In the genomic region with DNA sequence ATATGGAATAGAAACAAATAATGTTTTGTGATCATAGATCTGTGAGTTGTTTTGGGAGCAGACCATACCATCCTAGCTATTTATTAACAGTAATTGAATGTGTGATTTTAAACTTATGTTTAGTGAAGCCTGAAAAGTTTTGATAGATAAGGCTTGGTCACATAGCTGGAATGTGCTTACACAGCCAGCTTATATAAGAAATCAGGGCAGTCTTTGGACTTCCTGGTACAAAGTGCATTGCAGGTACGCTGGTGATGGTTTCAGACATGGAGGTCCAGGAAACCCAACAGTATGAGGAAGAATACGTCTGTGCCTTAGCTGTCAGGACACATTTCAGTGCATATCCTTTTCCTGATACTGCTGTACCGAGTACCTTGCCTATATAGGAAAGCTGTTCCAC, we compare ENCODE assay signal across 1 cellular context.
TF ChIP-seq lines count a peak whose summit lies in the region.

No MANE protein-coding gene starts in this region.

TF ChIP-seq in HepG2, 621 proteins besides CTCF, POLR2A, EP300 and RAD21 (continued from another document):
- TF ChIP-seq, protein P1, sequence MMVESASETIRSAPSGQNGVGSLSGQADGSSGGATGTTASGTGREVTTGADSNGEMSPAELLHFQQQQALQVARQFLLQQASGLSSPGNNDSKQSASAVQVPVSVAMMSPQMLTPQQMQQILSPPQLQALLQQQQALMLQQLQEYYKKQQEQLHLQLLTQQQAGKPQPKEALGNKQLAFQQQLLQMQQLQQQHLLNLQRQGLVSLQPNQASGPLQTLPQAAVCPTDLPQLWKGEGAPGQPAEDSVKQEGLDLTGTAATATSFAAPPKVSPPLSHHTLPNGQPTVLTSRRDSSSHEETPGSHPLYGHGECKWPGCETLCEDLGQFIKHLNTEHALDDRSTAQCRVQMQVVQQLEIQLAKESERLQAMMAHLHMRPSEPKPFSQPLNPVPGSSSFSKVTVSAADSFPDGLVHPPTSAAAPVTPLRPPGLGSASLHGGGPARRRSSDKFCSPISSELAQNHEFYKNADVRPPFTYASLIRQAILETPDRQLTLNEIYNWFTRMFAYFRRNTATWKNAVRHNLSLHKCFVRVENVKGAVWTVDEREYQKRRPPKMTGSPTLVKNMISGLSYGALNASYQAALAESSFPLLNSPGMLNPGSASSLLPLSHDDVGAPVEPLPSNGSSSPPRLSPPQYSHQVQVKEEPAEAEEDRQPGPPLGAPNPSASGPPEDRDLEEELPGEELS (CRISPR knock-in tag; IDR thresholded peaks at IDR 0.05), result no peak
- TF ChIP-seq ZFP62 (CRISPR knock-in tag; IDR thresholded peaks at IDR 0.05), result no peak
- TF ChIP-seq NBN (conservative IDR thresholded peaks at IDR 0.05), result no peak
- TF ChIP-seq, protein P2, sequence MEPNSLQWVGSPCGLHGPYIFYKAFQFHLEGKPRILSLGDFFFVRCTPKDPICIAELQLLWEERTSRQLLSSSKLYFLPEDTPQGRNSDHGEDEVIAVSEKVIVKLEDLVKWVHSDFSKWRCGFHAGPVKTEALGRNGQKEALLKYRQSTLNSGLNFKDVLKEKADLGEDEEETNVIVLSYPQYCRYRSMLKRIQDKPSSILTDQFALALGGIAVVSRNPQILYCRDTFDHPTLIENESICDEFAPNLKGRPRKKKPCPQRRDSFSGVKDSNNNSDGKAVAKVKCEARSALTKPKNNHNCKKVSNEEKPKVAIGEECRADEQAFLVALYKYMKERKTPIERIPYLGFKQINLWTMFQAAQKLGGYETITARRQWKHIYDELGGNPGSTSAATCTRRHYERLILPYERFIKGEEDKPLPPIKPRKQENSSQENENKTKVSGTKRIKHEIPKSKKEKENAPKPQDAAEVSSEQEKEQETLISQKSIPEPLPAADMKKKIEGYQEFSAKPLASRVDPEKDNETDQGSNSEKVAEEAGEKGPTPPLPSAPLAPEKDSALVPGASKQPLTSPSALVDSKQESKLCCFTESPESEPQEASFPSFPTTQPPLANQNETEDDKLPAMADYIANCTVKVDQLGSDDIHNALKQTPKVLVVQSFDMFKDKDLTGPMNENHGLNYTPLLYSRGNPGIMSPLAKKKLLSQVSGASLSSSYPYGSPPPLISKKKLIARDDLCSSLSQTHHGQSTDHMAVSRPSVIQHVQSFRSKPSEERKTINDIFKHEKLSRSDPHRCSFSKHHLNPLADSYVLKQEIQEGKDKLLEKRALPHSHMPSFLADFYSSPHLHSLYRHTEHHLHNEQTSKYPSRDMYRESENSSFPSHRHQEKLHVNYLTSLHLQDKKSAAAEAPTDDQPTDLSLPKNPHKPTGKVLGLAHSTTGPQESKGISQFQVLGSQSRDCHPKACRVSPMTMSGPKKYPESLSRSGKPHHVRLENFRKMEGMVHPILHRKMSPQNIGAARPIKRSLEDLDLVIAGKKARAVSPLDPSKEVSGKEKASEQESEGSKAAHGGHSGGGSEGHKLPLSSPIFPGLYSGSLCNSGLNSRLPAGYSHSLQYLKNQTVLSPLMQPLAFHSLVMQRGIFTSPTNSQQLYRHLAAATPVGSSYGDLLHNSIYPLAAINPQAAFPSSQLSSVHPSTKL (CRISPR knock-in tag; IDR thresholded peaks at IDR 0.05), result peak; percentile 18; the same call in 1 of the 2 replicates
- no peak for TF ChIP-seq HNRNPUL1 (IDR thresholded peaks at IDR 0.05; ENCODE audit: low read depth, low read length)
- no peak for TF ChIP-seq MTA1 (CRISPR knock-in tag; IDR thresholded peaks at IDR 0.05; ENCODE audit: borderline replicate concordance)
- TF ChIP-seq, protein P3, sequence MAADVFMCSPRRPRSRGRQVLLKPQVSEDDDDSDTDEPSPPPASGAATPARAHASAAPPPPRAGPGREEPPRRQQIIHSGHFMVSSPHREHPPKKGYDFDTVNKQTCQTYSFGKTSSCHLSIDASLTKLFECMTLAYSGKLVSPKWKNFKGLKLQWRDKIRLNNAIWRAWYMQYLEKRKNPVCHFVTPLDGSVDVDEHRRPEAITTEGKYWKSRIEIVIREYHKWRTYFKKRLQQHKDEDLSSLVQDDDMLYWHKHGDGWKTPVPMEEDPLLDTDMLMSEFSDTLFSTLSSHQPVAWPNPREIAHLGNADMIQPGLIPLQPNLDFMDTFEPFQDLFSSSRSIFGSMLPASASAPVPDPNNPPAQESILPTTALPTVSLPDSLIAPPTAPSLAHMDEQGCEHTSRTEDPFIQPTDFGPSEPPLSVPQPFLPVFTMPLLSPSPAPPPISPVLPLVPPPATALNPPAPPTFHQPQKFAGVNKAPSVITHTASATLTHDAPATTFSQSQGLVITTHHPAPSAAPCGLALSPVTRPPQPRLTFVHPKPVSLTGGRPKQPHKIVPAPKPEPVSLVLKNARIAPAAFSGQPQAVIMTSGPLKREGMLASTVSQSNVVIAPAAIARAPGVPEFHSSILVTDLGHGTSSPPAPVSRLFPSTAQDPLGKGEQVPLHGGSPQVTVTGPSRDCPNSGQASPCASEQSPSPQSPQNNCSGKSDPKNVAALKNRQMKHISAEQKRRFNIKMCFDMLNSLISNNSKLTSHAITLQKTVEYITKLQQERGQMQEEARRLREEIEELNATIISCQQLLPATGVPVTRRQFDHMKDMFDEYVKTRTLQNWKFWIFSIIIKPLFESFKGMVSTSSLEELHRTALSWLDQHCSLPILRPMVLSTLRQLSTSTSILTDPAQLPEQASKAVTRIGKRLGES (CRISPR knock-in tag; IDR thresholded peaks at IDR 0.05; ENCODE audit: borderline replicate concordance), result no peak
- TF ChIP-seq NR2C2 (CRISPR knock-in tag; IDR thresholded peaks at IDR 0.05; ENCODE audit: borderline replicate concordance), result no peak
- TF ChIP-seq ZEB1 (IDR thresholded peaks at IDR 0.05; ENCODE audit: insufficient replicate concordance, low read depth), result peak; percentile 36
- TF ChIP-seq MAFF (IDR thresholded peaks at IDR 0.05; ENCODE audit: low read depth, low read length), result peak; percentile 8; the same call in 1 of the 2 replicates
- TF ChIP-seq ELF3 (CRISPR knock-in tag; IDR thresholded peaks at IDR 0.05), result peak; percentile 75
- TF ChIP-seq TEAD3 (CRISPR knock-in tag; optimal IDR thresholded peaks at IDR 0.05; ENCODE audit: borderline replicate concordance), result peak; percentile 42
